14 cellular contexts compared by ENCODE assay signal in genomic region chr3:150543531-150543930, GRCh38. TPM values are rescaled to one million over a fixed set of nuclear protein-coding genes. Genes with fewer than 3 reads are reported as not detected.
DNase-seq lines count a peak whose midpoint lies in the region; ATAC-seq and TF ChIP-seq lines count a peak whose summit lies in the region.
"Had no signal": no experiment of that assay in that cellular context is flagged by ENCODE, and none has a peak within 500 bp of the region (broad histone marks: within the 10 kb centered on the region; RNA-seq: fewer than 3 reads in every experiment).

No MANE protein-coding gene starts in this region.

- H3K9me2 ChIP-seq in GM23338 (ENCODE audit: insufficient read depth): no peaks in the 10 kb centered on the region

- intact Hi-C loops in natural killer cell (cut with micrococcal nuclease): no loop called here
- intact Hi-C loops in CD14-positive monocyte (cut with micrococcal nuclease): loop anchor here in 1 of 2 donors (10.0 kb wide), 1 partner anchor 221 kb away; the partner anchor contains the start of gene SIAH2

- H3K27ac Mint-ChIP-seq in natural killer cell: peak overlapping the region; percentile 97
- H3K27ac Mint-ChIP-seq in natural killer cell treated with Interleukin-12 subunit alpha and Interleukin-12 subunit beta and Interleukin-15 and Interleukin-18, amount 100 ng/mL, for 72 hours: peak overlapping the region in 1 of 2 donors; percentile 94
- peak overlapping the region; percentile 98 for H3K27ac Mint-ChIP-seq in activated T-helper 17 cell treated with anti-CD3 and anti-CD28 coated beads, Interleukin-2, amount 50 U/mL, for 72 hours
- no peak overlapping the region for H3K27ac Mint-ChIP-seq in GM23338
- no peak overlapping the region for H3K27ac Mint-ChIP-seq in CD14-positive monocyte

- H3K27ac ChIP-seq in gastroesophageal sphincter (peak overlapping the region in 3 of 4 donors; percentile 93 to 99 (median 96)), GM23338 (ENCODE audit: low read depth) (no peak overlapping the region)
- H3K27ac ChIP-seq: HL-60 had no signal

- ATAC-seq in natural killer cell (no peak), gastroesophageal sphincter (no peak), GM21447 (IDR thresholded peaks at IDR 0.05; ENCODE audit: unreplicated experiment) (no peak), GM23338 (no peak)
- no peak for ATAC-seq in natural killer cell treated with Interleukin-12 subunit alpha and Interleukin-12 subunit beta and Interleukin-15 and Interleukin-18, amount 100 ng/mL, for 72 hours
- no peak for ATAC-seq in activated T-helper 17 cell treated with anti-CD3 and anti-CD28 coated beads, Interleukin-2, amount 50 U/mL, for 72 hours (replicated peaks)

- H3K4me3 ChIP-seq in gastroesophageal sphincter (no peak overlapping the region), GM23338 (no peak overlapping the region)

- peaks cover 60 to 66% of the 10 kb centered on the region in 2 donors for H3K4me1 Mint-ChIP-seq in natural killer cell
- peaks cover 36 to 41% of the 10 kb centered on the region in 2 donors for H3K4me1 Mint-ChIP-seq in natural killer cell treated with Interleukin-12 subunit alpha and Interleukin-12 subunit beta and Interleukin-15 and Interleukin-18, amount 100 ng/mL, for 72 hours (ENCODE audit: low read depth in 2 of 2)
- peaks cover 33% of the 10 kb centered on the region for H3K4me1 Mint-ChIP-seq in activated T-helper 17 cell treated with anti-CD3 and anti-CD28 coated beads, Interleukin-2, amount 50 U/mL, for 72 hours
- H3K4me1 Mint-ChIP-seq in GM23338: peaks cover 11% of the 10 kb centered on the region; the same call in 2 of the 3 replicates
- peaks cover 54% of the 10 kb centered on the region for H3K4me1 Mint-ChIP-seq in CD14-positive monocyte

- H3K9me3 Mint-ChIP-seq in natural killer cell (no peaks in the 10 kb centered on the region), GM23338 (no peaks in the 10 kb centered on the region; the same call in 2 of the 3 replicates), CD14-positive monocyte (no peaks in the 10 kb centered on the region)
- H3K9me3 Mint-ChIP-seq in natural killer cell treated with Interleukin-12 subunit alpha and Interleukin-12 subunit beta and Interleukin-15 and Interleukin-18, amount 100 ng/mL, for 72 hours: no peaks in the 10 kb centered on the region
- H3K9me3 Mint-ChIP-seq in activated T-helper 17 cell treated with anti-CD3 and anti-CD28 coated beads, Interleukin-2, amount 50 U/mL, for 72 hours: no peaks in the 10 kb centered on the region

- no peak for TF ChIP-seq EP300 in gastroesophageal sphincter (IDR thresholded peaks at IDR 0.05)

- peaks cover 57% of the 10 kb centered on the region for H3K79me2 ChIP-seq in GM23338 (replicated peaks; ENCODE audit: insufficient read depth)

- no peaks in the 10 kb centered on the region for H3K9me3 ChIP-seq in gastroesophageal sphincter
- H3K9me3 ChIP-seq: ascending aorta had no signal

- H3K36me3 Mint-ChIP-seq in natural killer cell (no peaks in the 10 kb centered on the region), GM23338 (ENCODE audit: low read depth) (peaks cover 33% of the 10 kb centered on the region), CD14-positive monocyte (peaks cover 16 to 28% of the 10 kb centered on the region in 2 donors)
- peaks cover 31% of the 10 kb centered on the region for H3K36me3 Mint-ChIP-seq in natural killer cell treated with Interleukin-12 subunit alpha and Interleukin-12 subunit beta and Interleukin-15 and Interleukin-18, amount 100 ng/mL, for 72 hours
- H3K36me3 Mint-ChIP-seq in activated T-helper 17 cell treated with anti-CD3 and anti-CD28 coated beads, Interleukin-2, amount 50 U/mL, for 72 hours (ENCODE audit: low read depth): peaks cover 80% of the 10 kb centered on the region

- H3K27me3 Mint-ChIP-seq in natural killer cell (ENCODE audit: low read depth in 2 of 2) (no peaks in the 10 kb centered on the region), GM23338 (ENCODE audit: insufficient read depth, low read depth, poor library complexity) (peaks cover 8% of the 10 kb centered on the region), CD14-positive monocyte (ENCODE audit: low read depth in 3 of 3) (peaks cover 0 to 2% (median 2%) of the 10 kb centered on the region in 3 donors)
- no peaks in the 10 kb centered on the region for H3K27me3 Mint-ChIP-seq in natural killer cell treated with Interleukin-12 subunit alpha and Interleukin-12 subunit beta and Interleukin-15 and Interleukin-18, amount 100 ng/mL, for 72 hours
- H3K27me3 Mint-ChIP-seq in activated T-helper 17 cell treated with anti-CD3 and anti-CD28 coated beads, Interleukin-2, amount 50 U/mL, for 72 hours: no peaks in the 10 kb centered on the region

- TF ChIP-seq CTCF in natural killer cell (IDR thresholded peaks at IDR 0.05): no peak
- no peak for TF ChIP-seq CTCF in gastroesophageal sphincter (IDR thresholded peaks at IDR 0.05)
- TF ChIP-seq CTCF in GM23338 (conservative IDR thresholded peaks at IDR 0.05; ENCODE audit: low read depth in 2 of 2): no peak
- TF ChIP-seq CTCF in CD14-positive monocyte (IDR thresholded peaks at IDR 0.05): no peak

- H2AFZ ChIP-seq in GM23338: no peak overlapping the region

- TF ChIP-seq POLR2A in gastroesophageal sphincter (IDR thresholded peaks at IDR 0.05): no peak

- no peaks in the 10 kb centered on the region; the same call in 1 of the 2 replicates for H3F3A ChIP-seq in GM23338 (replicated peaks; ENCODE audit: low read depth)

- peaks cover 21% of the 10 kb centered on the region for H4K20me1 ChIP-seq in GM23338 (replicated peaks; ENCODE audit: insufficient read depth)

- WGBS in gastroesophageal sphincter (ENCODE audit: low coverage in 1 of 2), 2 donors: 51 to 64% methylated on average over 2 of the region's 2 CpGs

- H3K27me3 ChIP-seq in gastroesophageal sphincter (no peaks in the 10 kb centered on the region), GM23338 (ENCODE audit: insufficient read depth) (no peaks in the 10 kb centered on the region)
- H3K27me3 ChIP-seq: ascending aorta had no signal

- no peak overlapping the region for H3K4me2 ChIP-seq in GM23338

- peaks cover 9 to 53% (median 11%) of the 10 kb centered on the region in 3 donors for H3K4me1 ChIP-seq in gastroesophageal sphincter
- H3K4me1 ChIP-seq in GM23338 (ENCODE audit: insufficient read depth): peaks cover 10% of the 10 kb centered on the region; the same call in 1 of the 2 replicates

- H3K4me3 Mint-ChIP-seq in natural killer cell (no peak overlapping the region), GM23338 (no peak overlapping the region), CD14-positive monocyte (no peak overlapping the region)
- no peak overlapping the region for H3K4me3 Mint-ChIP-seq in natural killer cell treated with Interleukin-12 subunit alpha and Interleukin-12 subunit beta and Interleukin-15 and Interleukin-18, amount 100 ng/mL, for 72 hours
- peak overlapping the region; percentile 100 for H3K4me3 Mint-ChIP-seq in activated T-helper 17 cell treated with anti-CD3 and anti-CD28 coated beads, Interleukin-2, amount 50 U/mL, for 72 hours

- no peak for DNase-seq in natural killer cell
- DNase-seq in natural killer cell treated with Interleukin-12 subunit alpha and Interleukin-12 subunit beta and Interleukin-15 and Interleukin-18, amount 100 ng/mL, for 72 hours (ENCODE audit: low spot score): no peak
- no peak for DNase-seq in OCI-M2 (lab: John Stamatoyannopoulos, UW; ENCODE audit: unreplicated experiment)
- DNase-seq in GM23338 (ENCODE audit: low spot score): no peak
- no peak for DNase-seq in CD14-positive monocyte (ENCODE audit: low spot score)
- DNase-seq: activated CD4-positive, CD25-positive, alpha-beta regulatory T cell; DMS153; NCI-H187 treated with DMSO at 0.1 percent for 48 hours; NCI-H526 treated with DMSO at 0.1 percent for 48 hours had no signal

- peaks cover 0 to 23% of the 10 kb centered on the region in 2 donors for H3K36me3 ChIP-seq in gastroesophageal sphincter
- H3K36me3 ChIP-seq in GM23338 (ENCODE audit: insufficient read depth): peaks cover 15% of the 10 kb centered on the region

TF ChIP-seq in GM23338, 12 proteins besides CTCF, POLR2A, EP300 and RAD21 (continues in another document):
- TF ChIP-seq ZNF114 (CRISPR knock-in tag; IDR thresholded peaks at IDR 0.05) (no peak), POLR2AphosphoS5 (IDR thresholded peaks at IDR 0.05; ENCODE audit: low read depth) (no peak)

RNA-seq across cellular contexts. Expression of gene SERP1, which starts 2.8 kb away (rescaled TPM):
- total RNA-seq in natural killer cell (100 to 1,000 TPM in 1 of 3 donors, 10 to 100 TPM in 2; 91.1 to 106 (median 94.9) TPM), gastroesophageal sphincter (100 to 1,000 TPM in 3 of 4 donors, 10 to 100 TPM in 1; 72.8 to 187 (median 154) TPM)
- total RNA-seq in natural killer cell treated with Interleukin-12 subunit alpha and Interleukin-12 subunit beta and Interleukin-15 and Interleukin-18, amount 100 ng/mL, for 72 hours: 100 to 1,000 TPM; 104 to 148 TPM
- 100 to 1,000 TPM in 1 of 2 donors, 10 to 100 TPM in 1; 71.4 to 107 TPM for total RNA-seq in activated T-helper 17 cell treated with anti-CD3 and anti-CD28 coated beads, Interleukin-2, amount 50 U/mL, for 72 hours
- total RNA-seq in GM23338 (2014; rRNA removed; shearing (Covaris generic)): 214 and 252 TPM in 2 replicates
- polyA plus RNA-seq in GM23338 (2016; fragmentation: Nextera tagmentation; extraction: Ambion mirVana) (211 and 229 TPM in 2 replicates), CD14-positive monocyte (100 to 1,000 TPM; 220 to 226 TPM)

RNA-seq across cellular contexts. Expression of gene EIF2A, which starts 3.1 kb away (rescaled TPM):
- total RNA-seq in natural killer cell: 100 to 1,000 TPM; 102 to 124 (median 108) TPM
- total RNA-seq in natural killer cell treated with Interleukin-12 subunit alpha and Interleukin-12 subunit beta and Interleukin-15 and Interleukin-18, amount 100 ng/mL, for 72 hours: 100 to 1,000 TPM in 1 of 2 donors, 10 to 100 TPM in 1; 98.0 to 114 TPM
- 100 to 1,000 TPM; 126 to 139 TPM for total RNA-seq in activated T-helper 17 cell treated with anti-CD3 and anti-CD28 coated beads, Interleukin-2, amount 50 U/mL, for 72 hours
- 100 to 1,000 TPM in 3 of 4 donors, 10 to 100 TPM in 1; 98.4 to 178 (median 140) TPM for total RNA-seq in gastroesophageal sphincter
- total RNA-seq in GM23338 (2014; rRNA removed; shearing (Covaris generic)): 114 and 153 TPM in 2 replicates
- 65.6 and 95.2 TPM in 2 replicates for polyA plus RNA-seq in GM23338 (2016; fragmentation: Nextera tagmentation; extraction: Ambion mirVana)
- polyA plus RNA-seq in CD14-positive monocyte: 10 to 100 TPM; 48.5 to 50.8 TPM

RNA-seq across cellular contexts. Expression of gene SELENOT, which starts 59.6 kb away (rescaled TPM):
- total RNA-seq in natural killer cell: 100 to 1,000 TPM; 121 to 142 (median 133) TPM
- 100 to 1,000 TPM in 1 of 2 donors, 10 to 100 TPM in 1; 72.4 to 147 TPM for total RNA-seq in natural killer cell treated with Interleukin-12 subunit alpha and Interleukin-12 subunit beta and Interleukin-15 and Interleukin-18, amount 100 ng/mL, for 72 hours
- total RNA-seq in activated T-helper 17 cell treated with anti-CD3 and anti-CD28 coated beads, Interleukin-2, amount 50 U/mL, for 72 hours: 100 to 1,000 TPM; 111 to 144 TPM
- total RNA-seq in gastroesophageal sphincter: 100 to 1,000 TPM in 2 of 4 donors, 10 to 100 TPM in 2; 46.1 to 167 (median 97.2) TPM
- total RNA-seq in GM23338 (2014; rRNA removed; shearing (Covaris generic)): 56.1 and 61.9 TPM in 2 replicates
- 51.3 and 61.3 TPM in 2 replicates for polyA plus RNA-seq in GM23338 (2016; fragmentation: Nextera tagmentation; extraction: Ambion mirVana)
- polyA plus RNA-seq in CD14-positive monocyte: 100 to 1,000 TPM; 492 to 549 TPM

Comparison
In these comparisons a context has a peak if more than half of its experiments do, and no peak if none do; other contexts are left out.
1. H3K27ac Mint-ChIP-seq: peak in natural killer cell (2 of 2) and activated T-helper 17 cell treated with anti-CD3 and anti-CD28 coated beads, Interleukin-2, amount 50 U/mL, for 72 hours (single experiment); none in GM23338 (single experiment) and CD14-positive monocyte (0 of 7).